ENCODE assay signal across 18 cellular contexts in the genomic region with DNA sequence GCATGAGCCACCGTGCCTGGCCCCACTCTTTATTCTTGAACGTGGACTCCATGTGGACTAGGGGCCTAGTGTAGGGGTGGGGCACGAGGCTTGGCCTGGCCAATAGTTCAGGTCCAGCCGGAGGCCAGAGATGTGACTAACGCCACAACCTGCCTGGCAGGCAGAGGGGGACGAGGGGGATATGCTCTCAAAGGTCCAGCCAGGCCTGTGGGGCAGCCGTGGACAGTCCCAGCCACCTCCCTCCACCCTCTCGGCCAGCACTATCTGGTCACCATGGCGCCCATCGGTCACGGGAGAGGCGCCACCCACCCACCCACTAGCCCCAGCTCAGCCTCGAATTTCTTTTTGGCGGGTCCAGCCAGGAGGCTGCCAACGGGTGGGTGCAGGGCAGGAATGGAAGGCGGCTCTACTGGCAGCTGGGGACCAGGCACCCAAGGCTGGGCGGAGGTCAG. TPM values are rescaled to one million over a fixed set of nuclear protein-coding genes. Genes with fewer than 3 reads are reported as not detected.
DNase-seq lines count a peak whose midpoint lies in the region; ATAC-seq and TF ChIP-seq lines count a peak whose summit lies in the region.
"Had no signal": no experiment of that assay in that cellular context is flagged by ENCODE, and none has a peak within 500 bp of the region (broad histone marks: within the 10 kb centered on the region; RNA-seq: fewer than 3 reads in every experiment).

No MANE protein-coding gene starts in this region.

- no peak overlapping the region for H3K4me3 ChIP-seq in psoas muscle
- H3K4me3 ChIP-seq: tibial nerve had no signal

- no peak for TF ChIP-seq CTCF in psoas muscle (IDR thresholded peaks at IDR 0.05)

- peak overlapping the region; percentile 16 for H3K27ac ChIP-seq in psoas muscle

- H3K36me3 ChIP-seq in psoas muscle (ENCODE audit: insufficient read depth in 1 of 2, low read depth in 1 of 2) = peaks cover 0 to 29% of the 10 kb centered on the region in 2 donors

- WGBS in psoas muscle, 3 donors = 35 to 49% (median 36%) methylated on average over 14 to 17 of the region's 17 CpGs

- no peaks in the 10 kb centered on the region for H3K9me3 ChIP-seq in psoas muscle
- H3K9me3 ChIP-seq: tibial nerve had no signal

- peaks cover 14% of the 10 kb centered on the region for H3K4me1 ChIP-seq in psoas muscle

- H3K27me3 ChIP-seq in psoas muscle (ENCODE audit: insufficient read depth in 3 of 3, low read length in 2 of 3) = no peaks in the 10 kb centered on the region

- intact Hi-C loops in left colon (cut with DNase I, micrococcal nuclease) = no loop called here
- intact Hi-C loops in psoas muscle (cut with DNase I) = no loop called here

- DNase-seq in HuH-7.5 (ENCODE audit: low spot score) (peak; percentile 66), left colon (no peak), psoas muscle (no peak), NCI-H446 (lab: John Stamatoyannopoulos, UW) (no peak), SIG-M5 treated with dmso at 0.1 percent for 504 hours (lab: John Stamatoyannopoulos, UW; ENCODE audit: unreplicated experiment) (no peak)
- DNase-seq in activated CD4-positive, CD25-positive, alpha-beta regulatory T cell (lab: John Stamatoyannopoulos, UW) = no peak
- DNase-seq: activated CD8-positive, alpha-beta memory T cell treated with anti-CD3 and anti-CD28 coated beads, Interleukin-2, amount 50 U/mL, for 48 hours; activated gamma-delta T cell treated with Interleukin-2 at 50 U/mL for 16 hours; effector memory CD8-positive, alpha-beta T cell; Karpas-422; midbrain; NCI-H1092; NCI-H2081; NCI-H524; stimulated activated naive CD4-positive, alpha-beta T cell treated with Interleukin-2 at 50 U/mL for 16 hours; T-helper 1 cell had no signal

- ATAC-seq in SK-N-SH treated with all-trans-retinoic acid at 6 μM for 48 hours (peak; percentile 5), left colon (peak; percentile 4), psoas muscle (peak in 1 of 4 donors; percentile 5)

TF ChIP-seq in SK-N-SH treated with all-trans-retinoic acid at 6 μM for 48 hours, 23 proteins besides CTCF, POLR2A, EP300 and RAD21:
- TF ChIP-seq, protein P1, sequence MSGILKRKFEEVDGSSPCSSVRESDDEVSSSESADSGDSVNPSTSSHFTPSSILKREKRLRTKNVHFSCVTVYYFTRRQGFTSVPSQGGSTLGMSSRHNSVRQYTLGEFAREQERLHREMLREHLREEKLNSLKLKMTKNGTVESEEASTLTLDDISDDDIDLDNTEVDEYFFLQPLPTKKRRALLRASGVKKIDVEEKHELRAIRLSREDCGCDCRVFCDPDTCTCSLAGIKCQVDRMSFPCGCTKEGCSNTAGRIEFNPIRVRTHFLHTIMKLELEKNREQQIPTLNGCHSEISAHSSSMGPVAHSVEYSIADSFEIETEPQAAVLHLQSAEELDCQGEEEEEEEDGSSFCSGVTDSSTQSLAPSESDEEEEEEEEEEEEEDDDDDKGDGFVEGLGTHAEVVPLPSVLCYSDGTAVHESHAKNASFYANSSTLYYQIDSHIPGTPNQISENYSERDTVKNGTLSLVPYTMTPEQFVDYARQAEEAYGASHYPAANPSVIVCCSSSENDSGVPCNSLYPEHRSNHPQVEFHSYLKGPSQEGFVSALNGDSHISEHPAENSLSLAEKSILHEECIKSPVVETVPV (CRISPR knock-in tag; IDR thresholded peaks at IDR 0.05) = 0 out of 2 replicates have a peak, but pooled peaks have one; percentile 64
- no peak for TF ChIP-seq CSDC2 (CRISPR knock-in tag; IDR thresholded peaks at IDR 0.05)
TF ChIP-seq in SK-N-SH treated with all-trans-retinoic acid at 6 μM for 48 hours: peak in this region for 1.

RNA-seq across cellular contexts. Expression of a gene that starts 2.1 kb away (rescaled TPM):
- total RNA-seq in left colon (under 1 TPM; 0.12 to 0.59 TPM), psoas muscle (1 to 10 TPM; 4.3 to 6.4 (median 5.3) TPM)
- polyA plus RNA-seq in psoas muscle = 1 to 10 TPM; 2.1 to 4.6 (median 4.0) TPM

RNA-seq across cellular contexts. Expression of a gene that starts 21.1 kb away (rescaled TPM):
- total RNA-seq in left colon = 100 to 1,000 TPM; 186 to 200 TPM
- 100 to 1,000 TPM in 3 of 4 donors, 10 to 100 TPM in 1; 91.5 to 110 (median 105) TPM for total RNA-seq in psoas muscle
- polyA plus RNA-seq in psoas muscle = 100 to 1,000 TPM; 117 to 173 (median 130) TPM

RNA-seq across cellular contexts. Expression of a gene that starts 21.4 kb away (rescaled TPM):
- 10 to 100 TPM; 30.7 to 40.0 TPM for total RNA-seq in left colon
- total RNA-seq in psoas muscle = 10 to 100 TPM; 27.2 to 35.3 (median 30.3) TPM
- polyA plus RNA-seq in psoas muscle = 10 to 100 TPM; 47.2 to 73.1 (median 47.7) TPM

RNA-seq across cellular contexts. Expression of a gene that starts 42.9 kb away (rescaled TPM):
- total RNA-seq in left colon (1 to 10 TPM; 3.9 to 7.9 TPM), psoas muscle (10 to 100 TPM; 61.4 to 77.9 (median 67.7) TPM)
- polyA plus RNA-seq in psoas muscle = 10 to 100 TPM; 72.9 to 86.2 (median 83.1) TPM
